23 cellular contexts compared by ENCODE assay signal in the genomic region with DNA sequence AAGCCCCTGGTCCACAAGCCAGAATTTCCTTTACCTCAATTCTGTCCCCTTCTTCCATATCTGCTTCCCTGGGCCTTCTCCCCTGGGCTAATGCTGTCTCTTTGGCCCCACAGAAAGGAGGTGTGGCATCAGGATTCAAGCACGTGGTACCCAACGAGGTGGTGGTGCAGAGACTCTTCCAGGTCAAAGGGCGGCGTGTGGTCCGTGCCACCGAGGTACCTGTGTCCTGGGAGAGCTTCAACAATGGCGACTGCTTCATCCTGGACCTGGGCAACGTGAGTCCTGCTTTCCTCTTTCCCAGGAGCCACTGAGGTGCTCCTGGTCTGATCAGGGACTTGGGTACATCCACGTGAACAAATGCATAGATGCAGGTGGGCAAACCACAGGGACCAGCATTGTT.
"Had no signal": no experiment of that assay in that cellular context is flagged by ENCODE, and none has a peak within 500 bp of the region (broad histone marks: within the 10 kb centered on the region; RNA-seq: fewer than 3 reads in every experiment).

No MANE protein-coding gene starts in this region.

- H3K36me3 Mint-ChIP-seq: activated naive CD4-positive, alpha-beta T cell treated with anti-CD3 and anti-CD28 coated beads, Interleukin-2, amount 10 ng/mL, durations not matched to agents 7 days and 5 days; activated naive CD8-positive, alpha-beta T cell treated with anti-CD3 and anti-CD28 coated beads for 36 hours had no signal

- H3K9ac ChIP-seq: KMS-11 had no signal

- H3K4me3 ChIP-seq: MG63, Peyer's patch had no signal

- H3K27me3 Mint-ChIP-seq: activated CD8-positive, alpha-beta T cell treated with anti-CD3 and anti-CD28 coated beads for 36 hours; activated naive CD8-positive, alpha-beta T cell treated with anti-CD3 and anti-CD28 coated beads for 36 hours had no signal

- H3K4me1 Mint-ChIP-seq: activated naive CD4-positive, alpha-beta T cell treated with anti-CD3 and anti-CD28 coated beads, Interleukin-2, amount 10 ng/mL, durations not matched to agents 7 days and 5 days; activated naive CD8-positive, alpha-beta T cell treated with anti-CD3 and anti-CD28 coated beads for 36 hours had no signal

- H3K9me3 Mint-ChIP-seq: activated CD8-positive, alpha-beta T cell treated with anti-CD3 and anti-CD28 coated beads for 36 hours; activated naive CD4-positive, alpha-beta T cell treated with anti-CD3 and anti-CD28 coated beads, Interleukin-2, amount 10 ng/mL, durations not matched to agents 7 days and 5 days; activated naive CD8-positive, alpha-beta T cell treated with anti-CD3 and anti-CD28 coated beads for 36 hours; activated T-cell treated with anti-CD3 and anti-CD28 coated beads, Interleukin-2, amount 50 U/mL, for 72 hours; activated T-helper 2 cell treated with anti-CD3 and anti-CD28 coated beads, Interferon-gamma antibody, Interleukin-2, Interleukin-4, amounts not matched to agents 10 μg/mL and 5 μg/mL and 100 μg/mL, durations not matched to agents 14 hours and 24 hours and 36 hours; T-helper 1 cell treated with Interleukin-12 subunit alpha and Interleukin-12 subunit beta and Interleukin-4 antibody, amounts not matched to agents 30 μg/mL and 1 μg/mL, for 36 hours had no signal

- H3K4me3 Mint-ChIP-seq: activated CD8-positive, alpha-beta T cell treated with anti-CD3 and anti-CD28 coated beads for 36 hours; activated naive CD4-positive, alpha-beta T cell treated with anti-CD3 and anti-CD28 coated beads, Interleukin-2, amount 10 ng/mL, durations not matched to agents 7 days and 5 days; activated naive CD8-positive, alpha-beta T cell treated with anti-CD3 and anti-CD28 coated beads for 36 hours; activated T-cell treated with anti-CD3 and anti-CD28 coated beads, Interleukin-2, amount 50 U/mL, for 72 hours; T-helper 1 cell treated with Interleukin-12 subunit alpha and Interleukin-12 subunit beta and Interleukin-4 antibody, amounts not matched to agents 30 μg/mL and 1 μg/mL, for 36 hours had no signal

- H3K27ac Mint-ChIP-seq: activated CD8-positive, alpha-beta T cell treated with anti-CD3 and anti-CD28 coated beads for 36 hours; activated naive CD4-positive, alpha-beta T cell treated with anti-CD3 and anti-CD28 coated beads, Interleukin-2, amount 10 ng/mL, durations not matched to agents 7 days and 5 days; activated naive CD8-positive, alpha-beta T cell treated with anti-CD3 and anti-CD28 coated beads for 36 hours; activated T-cell treated with anti-CD3 and anti-CD28 coated beads, Interleukin-2, amount 50 U/mL, for 72 hours; activated T-helper 2 cell treated with anti-CD3 and anti-CD28 coated beads, Interferon-gamma antibody, Interleukin-2, Interleukin-4, amounts not matched to agents 10 μg/mL and 5 μg/mL and 100 μg/mL, durations not matched to agents 14 hours and 24 hours and 36 hours; T-helper 1 cell treated with Interleukin-12 subunit alpha and Interleukin-12 subunit beta and Interleukin-4 antibody, amounts not matched to agents 30 μg/mL and 1 μg/mL, for 36 hours had no signal

- H3K27me3 ChIP-seq: brain microvascular endothelial cell, MG63, Peyer's patch had no signal

- DNase-seq: activated CD4-positive, alpha-beta T cell treated with anti-CD3 and anti-CD28 coated beads for 4 hours; activated CD8-positive, alpha-beta memory T cell treated with anti-CD3 and anti-CD28 coated beads, Interleukin-2, amount 50 U/mL, for 4 hours; activated CD8-positive, alpha-beta T cell treated with anti-CD3 and anti-CD28 coated beads for 36 hours; activated gamma-delta T cell treated with Interleukin-2 at 50 U/mL for 16 hours; activated naive CD8-positive, alpha-beta T cell treated with anti-CD3 and anti-CD28 coated beads for 36 hours; activated T-cell treated with anti-CD3 and anti-CD28 coated beads, Interleukin-2, amount 50 U/mL, for 72 hours; brain microvascular endothelial cell; MG63; MV-4-11; NCI-H1092 treated with DMSO at 0.1 percent for 48 hours; NCI-H1417 treated with DMSO at 0.1 percent for 48 hours; NCI-H1694; NCI-H2081; NCI-H510A treated with DMSO at 0.1 percent for 48 hours; NCI-H69; SHP77 treated with DMSO at 0.1 percent for 48 hours had no signal

- H3K9me3 ChIP-seq: MG63, Peyer's patch had no signal

- ATAC-seq: activated CD4-positive, CD25-positive, alpha-beta regulatory T cell treated with anti-CD3 and anti-CD28 coated beads, Interleukin-2, amount 50 U/mL, for 24 hours; activated CD8-positive, alpha-beta T cell treated with anti-CD3 and anti-CD28 coated beads for 36 hours; activated T-cell treated with anti-CD3 and anti-CD28 coated beads, Interleukin-2, amount 50 U/mL, for 72 hours had no signal

- H3K27ac ChIP-seq: brain microvascular endothelial cell, KMS-11, Peyer's patch, RWPE1 had no signal

- H3K4me2 ChIP-seq: KMS-11 had no signal
